ENCODE assay signal across 23 cellular contexts in genomic region chr3:183958775-183959174, GRCh38. TPM values are rescaled to one million over a fixed set of nuclear protein-coding genes. Genes with fewer than 3 reads are reported as not detected.
DNase-seq lines count a peak whose midpoint lies in the region; ATAC-seq, FAIRE-seq and TF ChIP-seq lines count a peak whose summit lies in the region.
"Had no signal": no experiment of that assay in that cellular context is flagged by ENCODE, and none has a peak within 500 bp of the region (broad histone marks: within the 10 kb centered on the region; RNA-seq: fewer than 3 reads in every experiment).

No MANE protein-coding gene starts in this region.

- peak overlapping the region; percentile 55 for H3K9ac ChIP-seq in keratinocyte (ENCODE audit: control insufficient read depth, extremely low read depth, insufficient read depth, low read length)

- peaks cover 5% of the 10 kb centered on the region for H3K36me3 Mint-ChIP-seq in activated naive CD4-positive, alpha-beta T cell treated with anti-CD3 and anti-CD28 coated beads, Interleukin-2, amount 10 ng/mL, durations not matched to agents 7 days and 5 days
- H3K36me3 Mint-ChIP-seq in activated T-helper 17 cell treated with anti-CD3 and anti-CD28 coated beads, Interleukin-2, amount 50 U/mL, for 72 hours (ENCODE audit: low read depth), result no peaks in the 10 kb centered on the region

- H4K20me1 ChIP-seq in keratinocyte (ENCODE audit: control insufficient read depth, extremely low read depth, insufficient read depth, low read length), result no peaks in the 10 kb centered on the region

- peak overlapping the region; percentile 92 for H3K27ac ChIP-seq in keratinocyte (ENCODE audit: control insufficient read depth, insufficient read depth, low read length)
- H3K27ac ChIP-seq in transverse colon, result peak overlapping the region; percentile 56 to 80 (median 76)
- H3K27ac ChIP-seq in esophagus muscularis mucosa (replicated peaks in 1 of 4), result no peak overlapping the region
- H3K27ac ChIP-seq: heart right ventricle, psoas muscle, thyroid gland had no signal

- H3K9me3 ChIP-seq in keratinocyte (ENCODE audit: control insufficient read depth, low read depth, low read length) (peaks cover 2% of the 10 kb centered on the region), transverse colon (no peaks in the 10 kb centered on the region), esophagus muscularis mucosa (no peaks in the 10 kb centered on the region)
- H3K9me3 ChIP-seq: heart right ventricle, psoas muscle, thyroid gland had no signal

- 70% methylated on average over 4 of the region's 4 CpGs; no CpG with 5 or more reads in 1 of the 2 donors for WGBS in transverse colon (ENCODE audit: low coverage in 1 of 2), 2 donors
- 100% methylated on average over 4 of the region's 4 CpGs for WGBS in esophagus muscularis mucosa

- no peak for ATAC-seq in activated T-helper 17 cell treated with anti-CD3 and anti-CD28 coated beads, Interleukin-2, amount 50 U/mL, for 72 hours (replicated peaks)
- no peak for ATAC-seq in HG02938 (IDR thresholded peaks at IDR 0.05; ENCODE audit: unreplicated experiment)
- ATAC-seq: heart right ventricle had no signal

- dilution Hi-C loops in keratinocyte (cut with MboI; ENCODE audit: extremely low pct_ligation_motif_present, low sequenced_read_pairs), result no loop called here

- no peaks in the 10 kb centered on the region for H3K4me1 Mint-ChIP-seq in activated naive CD4-positive, alpha-beta T cell treated with anti-CD3 and anti-CD28 coated beads, Interleukin-2, amount 10 ng/mL, durations not matched to agents 7 days and 5 days
- H3K4me1 Mint-ChIP-seq in activated T-helper 17 cell treated with anti-CD3 and anti-CD28 coated beads, Interleukin-2, amount 50 U/mL, for 72 hours, result no peaks in the 10 kb centered on the region
- H3K4me1 Mint-ChIP-seq: B cell had no signal

- DNase-seq in activated naive CD4-positive, alpha-beta T cell treated with anti-CD3 and anti-CD28 coated beads, Interleukin-2, amount 10 ng/mL, durations not matched to agents 7 days and 5 days, result no peak
- no peak for DNase-seq in activated naive CD4-positive, alpha-beta T cell (lab: John Stamatoyannopoulos, UW)
- DNase-seq in keratinocyte (ENCODE audit: low read depth, low spot score) (no peak), transverse colon (peak; percentile 19), esophagus muscularis mucosa (ENCODE audit: extremely low spot score) (no peak), C1 segment of cervical spinal cord (lab: John Stamatoyannopoulos, UW) (no peak)
- DNase-seq: activated CD4-positive, alpha-beta T cell treated with anti-CD3 and anti-CD28 coated beads for 36 hours; heart right ventricle; Kasumi-1; NCI-H1048; NCI-H187 treated with DMSO at 0.1 percent for 48 hours; NCI-H2227 treated with DMSO at 0.1 percent for 48 hours; NCI-H82; psoas muscle; stimulated activated CD4-positive, alpha-beta T cell treated with anti-CD3 and anti-CD28 coated beads, Interleukin-1b, Interleukin-23, amount 100 ng/mL, for 48 hours; stimulated activated naive CD4-positive, alpha-beta T cell; thyroid gland had no signal

- peaks cover 3 to 15% of the 10 kb centered on the region in 2 experiments for H3K36me3 ChIP-seq in keratinocyte (ENCODE audit: control insufficient read depth in 2 of 2, extremely low read depth in 1 of 2, insufficient read depth in 2 of 2, low read length in 2 of 2)
- no peaks in the 10 kb centered on the region for H3K36me3 ChIP-seq in transverse colon
- H3K36me3 ChIP-seq in esophagus muscularis mucosa, result peaks cover 28 to 97% (median 72%) of the 10 kb centered on the region in 4 donors
- H3K36me3 ChIP-seq: thyroid gland had no signal

- H3K4me3 Mint-ChIP-seq in activated naive CD4-positive, alpha-beta T cell treated with anti-CD3 and anti-CD28 coated beads, Interleukin-2, amount 10 ng/mL, durations not matched to agents 7 days and 5 days, result no peak overlapping the region
- H3K4me3 Mint-ChIP-seq in activated T-helper 17 cell treated with anti-CD3 and anti-CD28 coated beads, Interleukin-2, amount 50 U/mL, for 72 hours, result no peak overlapping the region
- H3K4me3 Mint-ChIP-seq: activated CD4-positive, alpha-beta T cell treated with anti-CD3 and anti-CD28 coated beads for 36 hours; activated T-helper 1 cell treated with anti-CD3 and anti-CD28 coated beads, Interleukin-12 subunit alpha, Interleukin-12 subunit beta, Interleukin-2, Interleukin-4 antibody, amounts not matched to agents 30 ng/mL and 10 ng/mL and 1 ng/mL, durations not matched to agents 14 hours and 24 hours and 36 hours; B cell had no signal

- FAIRE-seq in keratinocyte (lab: Jason Lieb, UNC), result no peak
- FAIRE-seq: A204.1, endometrium had no signal

- intact Hi-C loops in transverse colon (cut with DNase I; ENCODE audit: low total_unique reads) (no loop called here), esophagus muscularis mucosa (cut with DNase I) (no loop called here)

- H3K9me3 Mint-ChIP-seq in activated naive CD4-positive, alpha-beta T cell treated with anti-CD3 and anti-CD28 coated beads, Interleukin-2, amount 10 ng/mL, durations not matched to agents 7 days and 5 days, result peaks cover 1% of the 10 kb centered on the region
- H3K9me3 Mint-ChIP-seq in activated T-helper 17 cell treated with anti-CD3 and anti-CD28 coated beads, Interleukin-2, amount 50 U/mL, for 72 hours, result no peaks in the 10 kb centered on the region
- H3K9me3 Mint-ChIP-seq: activated T-helper 1 cell treated with anti-CD3 and anti-CD28 coated beads, Interleukin-12 subunit alpha, Interleukin-12 subunit beta, Interleukin-2, Interleukin-4 antibody, amounts not matched to agents 30 ng/mL and 10 ng/mL and 1 ng/mL, durations not matched to agents 14 hours and 24 hours and 36 hours had no signal

- peak overlapping the region; percentile 61 for H3K4me2 ChIP-seq in keratinocyte (ENCODE audit: control insufficient read depth, extremely low read depth, insufficient read depth, low read depth, low read length)

- peak overlapping the region; percentile 24 for H3K27ac Mint-ChIP-seq in activated naive CD4-positive, alpha-beta T cell treated with anti-CD3 and anti-CD28 coated beads, Interleukin-2, amount 10 ng/mL, durations not matched to agents 7 days and 5 days
- H3K27ac Mint-ChIP-seq in activated T-helper 17 cell treated with anti-CD3 and anti-CD28 coated beads, Interleukin-2, amount 50 U/mL, for 72 hours, result peak overlapping the region; percentile 27
- H3K27ac Mint-ChIP-seq: activated CD4-positive, alpha-beta T cell treated with anti-CD3 and anti-CD28 coated beads for 36 hours; activated T-helper 1 cell treated with anti-CD3 and anti-CD28 coated beads, Interleukin-12 subunit alpha, Interleukin-12 subunit beta, Interleukin-2, Interleukin-4 antibody, amounts not matched to agents 30 ng/mL and 10 ng/mL and 1 ng/mL, durations not matched to agents 14 hours and 24 hours and 36 hours; B cell had no signal

- no peak for TF ChIP-seq CTCF in keratinocyte (optimal IDR thresholded peaks at IDR 0.05 in 1 of 3, IDR thresholded peaks at IDR 0.05 in 1 of 3, conservative IDR thresholded peaks at IDR 0.05 in 1 of 3; ENCODE audit: extremely low read depth in 1 of 3, insufficient read depth in 2 of 3, low read length in 3 of 3)
- TF ChIP-seq CTCF in transverse colon (IDR thresholded peaks at IDR 0.05), result no peak
- TF ChIP-seq CTCF in esophagus muscularis mucosa (IDR thresholded peaks at IDR 0.05), result no peak

- no peaks in the 10 kb centered on the region for H3K79me2 ChIP-seq in keratinocyte (ENCODE audit: control insufficient read depth, insufficient read depth, low read length)

- no peak for TF ChIP-seq POLR2A in transverse colon (IDR thresholded peaks at IDR 0.05)
- no peak for TF ChIP-seq POLR2A in esophagus muscularis mucosa (IDR thresholded peaks at IDR 0.05; ENCODE audit: low read depth)

- in situ Hi-C loops in transverse colon (cut with MboI; ENCODE audit: low pct_ligation_motif_present in 1 of 4, low pct_unique_long_range_greater_than_20kb in 1 of 4, low sequenced_read_pairs in 3 of 4), result no loop called here

- CTCF ChIA-PET in activated naive CD4-positive, alpha-beta T cell treated with anti-CD3 and anti-CD28 coated beads, Interleukin-2, amount 10 ng/mL, durations not matched to agents 7 days and 5 days (lab: Charles Lee), result no interaction called here

- no peaks in the 10 kb centered on the region for H3K27me3 ChIP-seq in keratinocyte (ENCODE audit: control insufficient read depth, extremely low read depth, insufficient read depth, low read length)
- no peaks in the 10 kb centered on the region for H3K27me3 ChIP-seq in transverse colon
- no peaks in the 10 kb centered on the region for H3K27me3 ChIP-seq in esophagus muscularis mucosa
- H3K27me3 ChIP-seq: heart right ventricle, thyroid gland had no signal

- H3K9me1 ChIP-seq in keratinocyte (ENCODE audit: control insufficient read depth, extremely low read depth, insufficient read depth, low read length), result no peaks in the 10 kb centered on the region

- peaks cover 13% of the 10 kb centered on the region for H3K4me1 ChIP-seq in keratinocyte (ENCODE audit: control insufficient read depth, extremely low read depth, insufficient read depth, low read length)
- H3K4me1 ChIP-seq in transverse colon, result peaks cover 0 to 11% (median 6%) of the 10 kb centered on the region in 4 donors
- no peaks in the 10 kb centered on the region for H3K4me1 ChIP-seq in esophagus muscularis mucosa
- H3K4me1 ChIP-seq: heart right ventricle, psoas muscle had no signal

- H3K4me3 ChIP-seq in keratinocyte (ENCODE audit: control insufficient read depth in 2 of 3, extremely low read depth in 1 of 3, insufficient read depth in 2 of 3, low read depth in 1 of 3, low read length in 3 of 3), result peak overlapping the region in 1 of 3 experiments; percentile 12
- H3K4me3 ChIP-seq in transverse colon, result no peak overlapping the region
- no peak overlapping the region for H3K4me3 ChIP-seq in esophagus muscularis mucosa
- H3K4me3 ChIP-seq: heart right ventricle, psoas muscle, thyroid gland had no signal

- TF ChIP-seq EP300 in transverse colon (IDR thresholded peaks at IDR 0.05; ENCODE audit: low read depth) (no peak), esophagus muscularis mucosa (IDR thresholded peaks at IDR 0.05) (no peak)

- no peak overlapping the region for H2AFZ ChIP-seq in keratinocyte (ENCODE audit: control insufficient read depth, low read length)

- no peaks in the 10 kb centered on the region for H3K27me3 Mint-ChIP-seq in activated naive CD4-positive, alpha-beta T cell treated with anti-CD3 and anti-CD28 coated beads, Interleukin-2, amount 10 ng/mL, durations not matched to agents 7 days and 5 days
- no peaks in the 10 kb centered on the region for H3K27me3 Mint-ChIP-seq in activated T-helper 17 cell treated with anti-CD3 and anti-CD28 coated beads, Interleukin-2, amount 50 U/mL, for 72 hours
- H3K27me3 Mint-ChIP-seq: activated CD4-positive, alpha-beta T cell treated with anti-CD3 and anti-CD28 coated beads for 36 hours; B cell had no signal

RNA-seq across cellular contexts. Expression of gene ABCC5, which starts 58.9 kb away (rescaled TPM):
- 10 to 100 TPM in 1 of 2 donors, 1 to 10 TPM in 1; 9.1 to 14.8 TPM for total RNA-seq in activated T-helper 17 cell treated with anti-CD3 and anti-CD28 coated beads, Interleukin-2, amount 50 U/mL, for 72 hours
- polyA plus RNA-seq in keratinocyte, result 22.3 to 30.3 TPM (median 28.7 TPM) in 3 replicates
- polyA plus RNA-seq in keratinocyte (2011; ENCODE audit: low read depth), result 7.7 TPM
- 8.6 and 11.1 TPM in 2 replicates for polyA plus RNA-seq in keratinocyte (2011; cell fraction: cytosol; rRNA removed)
- 118 and 132 TPM in 2 replicates for polyA plus RNA-seq in keratinocyte (2011; cell fraction: nucleus; rRNA removed)
- polyA plus RNA-seq in keratinocyte (2012; ENCODE audit: low replicate concordance), result 7.9 and 14.9 TPM in 2 replicates
- 16.0 to 32.3 TPM (median 22.5 TPM) in 3 replicates for polyA minus RNA-seq in keratinocyte
- polyA minus RNA-seq in keratinocyte (2011; cell fraction: cytosol; rRNA and poly(A)+ RNA removed), result 10.4 TPM
- polyA minus RNA-seq in keratinocyte (2011; cell fraction: nucleus; rRNA and poly(A)+ RNA removed), result 38.1 and 63.4 TPM in 2 replicates
- total RNA-seq in transverse colon (100 to 1,000 TPM in 1 of 4 donors, 10 to 100 TPM in 3; 74.1 to 168 (median 83.8) TPM), esophagus muscularis mucosa (10 to 100 TPM in 3 of 4 donors, 1 to 10 TPM in 1; 9.8 to 20.2 (median 17.6) TPM)

Comparison
In these comparisons a context has a peak if more than half of its experiments do, and no peak if none do; other contexts are left out.
1. H3K27ac ChIP-seq: peak in keratinocyte (single experiment) and transverse colon (4 of 4); none in esophagus muscularis mucosa (0 of 4).